1 cellular context compared by ENCODE assay signal in the genomic region with DNA sequence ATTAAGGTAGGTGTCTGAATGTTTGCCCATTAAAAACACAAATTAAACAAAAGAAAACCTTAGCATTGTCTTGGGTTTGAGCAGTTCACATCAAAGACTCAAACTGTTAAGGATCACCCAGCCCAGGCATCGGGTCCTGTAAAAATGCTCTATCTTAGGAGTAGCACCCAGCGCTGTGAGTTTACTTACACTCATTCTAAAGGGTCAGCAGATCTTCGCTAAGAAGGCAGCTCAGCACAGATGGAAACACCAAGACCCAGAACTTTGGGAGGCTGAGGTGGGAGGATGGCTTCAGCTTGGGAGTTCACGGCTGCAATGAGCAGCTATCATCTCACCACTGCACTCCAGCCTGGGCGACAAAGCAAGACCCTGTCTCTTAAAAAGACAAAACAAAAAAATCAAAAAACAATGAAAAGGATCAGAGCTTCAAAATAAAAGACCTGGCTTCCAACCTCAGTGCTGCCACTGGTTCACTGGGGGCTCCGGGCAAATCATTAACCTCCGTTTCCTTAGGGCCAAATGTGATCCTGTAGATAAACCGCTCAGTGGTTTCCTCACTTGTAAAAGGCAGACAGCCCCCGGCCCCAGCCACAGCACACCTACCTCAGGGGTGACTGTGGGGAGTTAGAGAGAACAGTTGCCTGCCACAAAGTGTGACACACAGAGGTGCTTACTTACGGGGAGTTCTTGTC.
TF ChIP-seq lines count a peak whose summit lies in the region.

No MANE protein-coding gene starts in this region.

TF ChIP-seq in HepG2, 621 proteins besides CTCF, POLR2A, EP300 and RAD21 (continued from another document and continues in another):
- peak; percentile 46; the same call in 1 of the 2 replicates for TF ChIP-seq POLR2G (IDR thresholded peaks at IDR 0.05; ENCODE audit: low read depth, low read length)
- no peak for TF ChIP-seq ZNF775 (CRISPR knock-in tag; IDR thresholded peaks at IDR 0.05; ENCODE audit: borderline replicate concordance)
- TF ChIP-seq ZNF503 (CRISPR knock-in tag; IDR thresholded peaks at IDR 0.05): peak; percentile 13; the same call in 1 of the 2 replicates
- 0 out of 2 replicates have a peak, but pooled peaks have one; percentile 2 for TF ChIP-seq ZFP91 (CRISPR knock-in tag; IDR thresholded peaks at IDR 0.05; ENCODE audit: borderline replicate concordance)
- TF ChIP-seq ZNF766 (CRISPR knock-in tag; IDR thresholded peaks at IDR 0.05; ENCODE audit: borderline replicate concordance): peak; percentile 86
- TF ChIP-seq, protein P1, sequence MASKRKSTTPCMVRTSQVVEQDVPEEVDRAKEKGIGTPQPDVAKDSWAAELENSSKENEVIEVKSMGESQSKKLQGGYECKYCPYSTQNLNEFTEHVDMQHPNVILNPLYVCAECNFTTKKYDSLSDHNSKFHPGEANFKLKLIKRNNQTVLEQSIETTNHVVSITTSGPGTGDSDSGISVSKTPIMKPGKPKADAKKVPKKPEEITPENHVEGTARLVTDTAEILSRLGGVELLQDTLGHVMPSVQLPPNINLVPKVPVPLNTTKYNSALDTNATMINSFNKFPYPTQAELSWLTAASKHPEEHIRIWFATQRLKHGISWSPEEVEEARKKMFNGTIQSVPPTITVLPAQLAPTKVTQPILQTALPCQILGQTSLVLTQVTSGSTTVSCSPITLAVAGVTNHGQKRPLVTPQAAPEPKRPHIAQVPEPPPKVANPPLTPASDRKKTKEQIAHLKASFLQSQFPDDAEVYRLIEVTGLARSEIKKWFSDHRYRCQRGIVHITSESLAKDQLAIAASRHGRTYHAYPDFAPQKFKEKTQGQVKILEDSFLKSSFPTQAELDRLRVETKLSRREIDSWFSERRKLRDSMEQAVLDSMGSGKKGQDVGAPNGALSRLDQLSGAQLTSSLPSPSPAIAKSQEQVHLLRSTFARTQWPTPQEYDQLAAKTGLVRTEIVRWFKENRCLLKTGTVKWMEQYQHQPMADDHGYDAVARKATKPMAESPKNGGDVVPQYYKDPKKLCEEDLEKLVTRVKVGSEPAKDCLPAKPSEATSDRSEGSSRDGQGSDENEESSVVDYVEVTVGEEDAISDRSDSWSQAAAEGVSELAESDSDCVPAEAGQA (IDR thresholded peaks at IDR 0.05; ENCODE audit: low read depth): no peak
- TF ChIP-seq, protein P1 (CRISPR knock-in tag; IDR thresholded peaks at IDR 0.05; ENCODE audit: borderline replicate concordance): 0 out of 2 replicates have a peak, but pooled peaks have one; percentile 9
- TF ChIP-seq TRIM22 (IDR thresholded peaks at IDR 0.05): no peak
- 0 out of 2 replicates have a peak, but pooled peaks have one; percentile 11 for TF ChIP-seq ZHX1 (CRISPR knock-in tag; IDR thresholded peaks at IDR 0.05; ENCODE audit: low read depth)
- TF ChIP-seq ZNF614 (CRISPR knock-in tag; IDR thresholded peaks at IDR 0.05; ENCODE audit: borderline replicate concordance): peak; percentile 19; the same call in 1 of the 2 replicates
- TF ChIP-seq ZNF142 (CRISPR knock-in tag; IDR thresholded peaks at IDR 0.05): 0 out of 2 replicates have a peak, but pooled peaks have one; percentile 47
- no peak for TF ChIP-seq ZNF761 (CRISPR knock-in tag; conservative IDR thresholded peaks at IDR 0.05)
- TF ChIP-seq, protein P2, sequence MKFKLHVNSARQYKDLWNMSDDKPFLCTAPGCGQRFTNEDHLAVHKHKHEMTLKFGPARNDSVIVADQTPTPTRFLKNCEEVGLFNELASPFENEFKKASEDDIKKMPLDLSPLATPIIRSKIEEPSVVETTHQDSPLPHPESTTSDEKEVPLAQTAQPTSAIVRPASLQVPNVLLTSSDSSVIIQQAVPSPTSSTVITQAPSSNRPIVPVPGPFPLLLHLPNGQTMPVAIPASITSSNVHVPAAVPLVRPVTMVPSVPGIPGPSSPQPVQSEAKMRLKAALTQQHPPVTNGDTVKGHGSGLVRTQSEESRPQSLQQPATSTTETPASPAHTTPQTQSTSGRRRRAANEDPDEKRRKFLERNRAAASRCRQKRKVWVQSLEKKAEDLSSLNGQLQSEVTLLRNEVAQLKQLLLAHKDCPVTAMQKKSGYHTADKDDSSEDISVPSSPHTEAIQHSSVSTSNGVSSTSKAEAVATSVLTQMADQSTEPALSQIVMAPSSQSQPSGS (CRISPR knock-in tag; IDR thresholded peaks at IDR 0.05): no peak
- 0 out of 2 replicates have a peak, but pooled peaks have one; percentile 84 for TF ChIP-seq ZNF33B (CRISPR knock-in tag; IDR thresholded peaks at IDR 0.05)
- TF ChIP-seq, protein P3, sequence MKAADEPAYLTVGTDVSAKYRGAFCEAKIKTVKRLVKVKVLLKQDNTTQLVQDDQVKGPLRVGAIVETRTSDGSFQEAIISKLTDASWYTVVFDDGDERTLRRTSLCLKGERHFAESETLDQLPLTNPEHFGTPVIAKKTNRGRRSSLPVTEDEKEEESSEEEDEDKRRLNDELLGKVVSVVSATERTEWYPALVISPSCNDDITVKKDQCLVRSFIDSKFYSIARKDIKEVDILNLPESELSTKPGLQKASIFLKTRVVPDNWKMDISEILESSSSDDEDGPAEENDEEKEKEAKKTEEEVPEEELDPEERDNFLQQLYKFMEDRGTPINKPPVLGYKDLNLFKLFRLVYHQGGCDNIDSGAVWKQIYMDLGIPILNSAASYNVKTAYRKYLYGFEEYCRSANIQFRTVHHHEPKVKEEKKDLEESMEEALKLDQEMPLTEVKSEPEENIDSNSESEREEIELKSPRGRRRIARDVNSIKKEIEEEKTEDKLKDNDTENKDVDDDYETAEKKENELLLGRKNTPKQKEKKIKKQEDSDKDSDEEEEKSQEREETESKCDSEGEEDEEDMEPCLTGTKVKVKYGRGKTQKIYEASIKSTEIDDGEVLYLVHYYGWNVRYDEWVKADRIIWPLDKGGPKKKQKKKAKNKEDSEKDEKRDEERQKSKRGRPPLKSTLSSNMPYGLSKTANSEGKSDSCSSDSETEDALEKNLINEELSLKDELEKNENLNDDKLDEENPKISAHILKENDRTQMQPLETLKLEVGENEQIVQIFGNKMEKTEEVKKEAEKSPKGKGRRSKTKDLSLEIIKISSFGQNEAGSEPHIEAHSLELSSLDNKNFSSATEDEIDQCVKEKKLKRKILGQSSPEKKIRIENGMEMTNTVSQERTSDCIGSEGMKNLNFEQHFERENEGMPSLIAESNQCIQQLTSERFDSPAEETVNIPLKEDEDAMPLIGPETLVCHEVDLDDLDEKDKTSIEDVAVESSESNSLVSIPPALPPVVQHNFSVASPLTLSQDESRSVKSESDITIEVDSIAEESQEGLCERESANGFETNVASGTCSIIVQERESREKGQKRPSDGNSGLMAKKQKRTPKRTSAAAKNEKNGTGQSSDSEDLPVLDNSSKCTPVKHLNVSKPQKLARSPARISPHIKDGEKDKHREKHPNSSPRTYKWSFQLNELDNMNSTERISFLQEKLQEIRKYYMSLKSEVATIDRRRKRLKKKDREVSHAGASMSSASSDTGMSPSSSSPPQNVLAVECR (CRISPR knock-in tag; IDR thresholded peaks at IDR 0.05; ENCODE audit: borderline replicate concordance): 0 out of 2 replicates have a peak, but pooled peaks have one; percentile 32
- no peak for TF ChIP-seq ZNF30 (CRISPR knock-in tag; IDR thresholded peaks at IDR 0.05)
- peak; percentile 15 for TF ChIP-seq ELF3 (CRISPR knock-in tag; IDR thresholded peaks at IDR 0.05)
